In genomic region chr1:206496131-206496793, GRCh38 we compare ENCODE assay signal across 9 cellular contexts. TPM values are rescaled to one million over a fixed set of nuclear protein-coding genes. Genes with fewer than 3 reads are reported as not detected.
DNase-seq lines count a peak whose midpoint lies in the region; FAIRE-seq and TF ChIP-seq lines count a peak whose summit lies in the region.
"Had no signal": no experiment of that assay in that cellular context is flagged by ENCODE, and none has a peak within 500 bp of the region (broad histone marks: within the 10 kb centered on the region; RNA-seq: fewer than 3 reads in every experiment).

No MANE protein-coding gene starts in this region.

- H3K36me3 ChIP-seq in HEK293 (ENCODE audit: control insufficient read depth in 2 of 2, insufficient read depth in 1 of 2, low read length in 2 of 2) = peaks cover 0 to 11% of the 10 kb centered on the region in 2 experiments; a peak in 1 of 3 replicates

- no peaks in the 10 kb centered on the region for H3K9me3 ChIP-seq in HEK293 (ENCODE audit: control insufficient read depth, insufficient read depth, low read depth, low read length)

- TF ChIP-seq CTCF in HEK293 (tag by site-specific recombination; IDR thresholded peaks at IDR 0.05) = no peak

- POLR2A ChIA-PET in HEK293 (lab: Yijun Ruan, JAX) = no interaction called here

- H3K4me1 ChIP-seq in HEK293 (ENCODE audit: control insufficient read depth, insufficient read depth, low read length) = peaks cover 10% of the 10 kb centered on the region

- no peak overlapping the region for H3K27ac ChIP-seq in HEK293 (ENCODE audit: extremely low read depth, low read depth, low read length)

- CTCF ChIA-PET in HEK293 (lab: Yijun Ruan, JAX) = interaction anchor here (0.7 to 2.7 kb wide), 7 partner anchors 17 to 167 kb away, joined by 3 to 18 read pairs (median 7); no protein-coding TSS in a partner anchor

- FAIRE-seq in RCC 7860 (lab: Jason Lieb, UNC) (no peak), frontal cortex (lab: Jason Lieb, UNC) (no peak)

- DNase-seq in SKM-1 treated with dmso at 0.1 percent for 144 hours (lab: John Stamatoyannopoulos, UW; ENCODE audit: unreplicated experiment) = peak; percentile 33
- DNase-seq in SKM-1 (lab: John Stamatoyannopoulos, UW; ENCODE audit: unreplicated experiment) = no peak
- peak; percentile 41 for DNase-seq in RCC 7860 (ENCODE audit: low spot score)
- DNase-seq in renal cortical epithelial cell (ENCODE audit: low read depth) = peak; percentile 25
- DNase-seq in NCI-H446 treated with DMSO at 0.1 percent for 48 hours (lab: John Stamatoyannopoulos, UW) = no peak
- DNase-seq in frontal cortex (ENCODE audit: low spot score in 2 of 2) = no peak
- DNase-seq in activated CD4-positive, CD25-positive, alpha-beta regulatory T cell treated with anti-CD3 and anti-CD28 coated beads, Interleukin-2, amount 50 U/mL, for 72 hours = no peak
- DNase-seq: NCI-H2107 had no signal

- no peak overlapping the region for H3K4me3 ChIP-seq in HEK293 (ENCODE audit: low read depth, low read length)

TF ChIP-seq in HEK293, 187 proteins besides CTCF, POLR2A, EP300 and RAD21 (continues in another document):
- TF ChIP-seq ZNF544 (tag by site-specific recombination; IDR thresholded peaks at IDR 0.05) (no peak), IKZF3 (tag by site-specific recombination; IDR thresholded peaks at IDR 0.05) (no peak), ZNF473 (tag by site-specific recombination; IDR thresholded peaks at IDR 0.05) (no peak), ZNF10 (tag by site-specific recombination; IDR thresholded peaks at IDR 0.05) (no peak), ZBTB1 (tag by site-specific recombination; IDR thresholded peaks at IDR 0.05) (no peak), GLIS1 (tag by site-specific recombination; IDR thresholded peaks at IDR 0.05) (peak; percentile 69), ZNF600 (tag by site-specific recombination; IDR thresholded peaks at IDR 0.05) (0 out of 2 replicates have a peak, but pooled peaks have one; percentile 22), PRDM6 (tag by site-specific recombination; IDR thresholded peaks at IDR 0.05) (no peak), ZBTB26 (tag by site-specific recombination; optimal IDR thresholded peaks at IDR 0.05) (no peak), ZNF423 (tag by site-specific recombination; IDR thresholded peaks at IDR 0.05) (no peak), SETDB1 (IDR thresholded peaks at IDR 0.05; ENCODE audit: insufficient read length, low read length) (no peak), HOXD13 (CRISPR knock-in tag; IDR thresholded peaks at IDR 0.05; ENCODE audit: borderline replicate concordance) (no peak), WT1 (tag by site-specific recombination; IDR thresholded peaks at IDR 0.05) (no peak), MYNN (tag by site-specific recombination; IDR thresholded peaks at IDR 0.05; ENCODE audit: borderline replicate concordance) (no peak), ZNF146 (tag by site-specific recombination; IDR thresholded peaks at IDR 0.05) (no peak), KLF7 (tag by site-specific recombination; IDR thresholded peaks at IDR 0.05; ENCODE audit: borderline replicate concordance) (no peak), ZNF791 (tag by site-specific recombination; IDR thresholded peaks at IDR 0.05) (no peak), ZNF121 (tag by site-specific recombination; IDR thresholded peaks at IDR 0.05) (no peak), AEBP2 (tag by site-specific recombination; IDR thresholded peaks at IDR 0.05; ENCODE audit: borderline replicate concordance) (no peak), ZNF426 (tag by site-specific recombination; IDR thresholded peaks at IDR 0.05) (no peak), ZNF645 (tag by site-specific recombination; IDR thresholded peaks at IDR 0.05) (no peak), ZNF514 (tag by site-specific recombination; IDR thresholded peaks at IDR 0.05) (no peak), ZFP69B (tag by site-specific recombination; IDR thresholded peaks at IDR 0.05) (peak; percentile 82), KLF8 (tag by site-specific recombination; IDR thresholded peaks at IDR 0.05) (no peak), KLF10 (tag by site-specific recombination; IDR thresholded peaks at IDR 0.05) (no peak), GLIS2 (tag by site-specific recombination; IDR thresholded peaks at IDR 0.05) (no peak), ZNF555 (tag by site-specific recombination; conservative IDR thresholded peaks at IDR 0.05) (no peak), ZNF548 (tag by site-specific recombination; IDR thresholded peaks at IDR 0.05) (no peak), ZBTB8A (tag by site-specific recombination; IDR thresholded peaks at IDR 0.05) (no peak), YY2 (tag by site-specific recombination; IDR thresholded peaks at IDR 0.05) (no peak), YY1 (tag by site-specific recombination; IDR thresholded peaks at IDR 0.05) (no peak), ZNF148 (tag by site-specific recombination; IDR thresholded peaks at IDR 0.05; ENCODE audit: borderline replicate concordance) (no peak)

RNA-seq across cellular contexts. Expression of gene RASSF5, which starts 11.1 kb away (rescaled TPM):
- total RNA-seq in renal cortical epithelial cell = 0.35 and 0.52 TPM in 2 replicates
- total RNA-seq in frontal cortex = 0.82 TPM

RNA-seq across cellular contexts. Expression of gene IKBKE, which starts 26.0 kb away (rescaled TPM):
- total RNA-seq in renal cortical epithelial cell (13.6 and 19.6 TPM in 2 replicates), frontal cortex (0.41 TPM)

Comparison
In these comparisons a context has a peak if more than half of its experiments do, and no peak if none do; other contexts are left out.
1. DNase-seq: peak in SKM-1 treated with dmso at 0.1 percent for 144 hours (single experiment), RCC 7860 (single experiment) and renal cortical epithelial cell (single experiment); none in SKM-1 (single experiment), NCI-H446 treated with DMSO at 0.1 percent for 48 hours (single experiment), frontal cortex (0 of 2) and activated CD4-positive, CD25-positive, alpha-beta regulatory T cell treated with anti-CD3 and anti-CD28 coated beads, Interleukin-2, amount 50 U/mL, for 72 hours (single experiment).
2. RNA of gene IKBKE, which starts 26.0 kb away (total RNA-seq): 13.6 to 19.6 TPM in renal cortical epithelial cell; 0.41 TPM in frontal cortex (single experiment); every median in the first group is over 10 times any median in the second.